2 cellular contexts compared by ENCODE assay signal in genomic region chr4:1708581-1708980, GRCh38.
A peak's percentile ranks its signal among the peaks of the same experiment; 100 is the strongest.
TF ChIP-seq lines count a peak whose summit lies in the region.

No MANE protein-coding gene starts in this region.

TF ChIP-seq in PFSK-1, 5 proteins besides CTCF, POLR2A, EP300 and RAD21:
- TF ChIP-seq POLR2AphosphoS5 (IDR thresholded peaks at IDR 0.05; ENCODE audit: low read depth, low read length) (0 out of 2 replicates have a peak, but pooled peaks have one; percentile 32), FOXP2 (optimal IDR thresholded peaks at IDR 0.05; ENCODE audit: borderline replicate concordance, extremely low read depth, extremely low read length, insufficient read depth) (no peak)
- TF ChIP-seq, protein P1, sequence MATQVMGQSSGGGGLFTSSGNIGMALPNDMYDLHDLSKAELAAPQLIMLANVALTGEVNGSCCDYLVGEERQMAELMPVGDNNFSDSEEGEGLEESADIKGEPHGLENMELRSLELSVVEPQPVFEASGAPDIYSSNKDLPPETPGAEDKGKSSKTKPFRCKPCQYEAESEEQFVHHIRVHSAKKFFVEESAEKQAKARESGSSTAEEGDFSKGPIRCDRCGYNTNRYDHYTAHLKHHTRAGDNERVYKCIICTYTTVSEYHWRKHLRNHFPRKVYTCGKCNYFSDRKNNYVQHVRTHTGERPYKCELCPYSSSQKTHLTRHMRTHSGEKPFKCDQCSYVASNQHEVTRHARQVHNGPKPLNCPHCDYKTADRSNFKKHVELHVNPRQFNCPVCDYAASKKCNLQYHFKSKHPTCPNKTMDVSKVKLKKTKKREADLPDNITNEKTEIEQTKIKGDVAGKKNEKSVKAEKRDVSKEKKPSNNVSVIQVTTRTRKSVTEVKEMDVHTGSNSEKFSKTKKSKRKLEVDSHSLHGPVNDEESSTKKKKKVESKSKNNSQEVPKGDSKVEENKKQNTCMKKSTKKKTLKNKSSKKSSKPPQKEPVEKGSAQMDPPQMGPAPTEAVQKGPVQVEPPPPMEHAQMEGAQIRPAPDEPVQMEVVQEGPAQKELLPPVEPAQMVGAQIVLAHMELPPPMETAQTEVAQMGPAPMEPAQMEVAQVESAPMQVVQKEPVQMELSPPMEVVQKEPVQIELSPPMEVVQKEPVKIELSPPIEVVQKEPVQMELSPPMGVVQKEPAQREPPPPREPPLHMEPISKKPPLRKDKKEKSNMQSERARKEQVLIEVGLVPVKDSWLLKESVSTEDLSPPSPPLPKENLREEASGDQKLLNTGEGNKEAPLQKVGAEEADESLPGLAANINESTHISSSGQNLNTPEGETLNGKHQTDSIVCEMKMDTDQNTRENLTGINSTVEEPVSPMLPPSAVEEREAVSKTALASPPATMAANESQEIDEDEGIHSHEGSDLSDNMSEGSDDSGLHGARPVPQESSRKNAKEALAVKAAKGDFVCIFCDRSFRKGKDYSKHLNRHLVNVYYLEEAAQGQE (IDR thresholded peaks at IDR 0.05; ENCODE audit: insufficient read depth in 1 of 2, low read depth in 2 of 2, low read length in 2 of 2), result no peak

TF ChIP-seq in endothelial cell of umbilical vein, 7 proteins besides CTCF, POLR2A, EP300 and RAD21:
- no peak for TF ChIP-seq GATA2 (IDR thresholded peaks at IDR 0.05; ENCODE audit: insufficient read depth, insufficient read length, low read depth, low read length)
- no peak for TF ChIP-seq MAX (IDR thresholded peaks at IDR 0.05; ENCODE audit: insufficient read depth, insufficient read length)
- TF ChIP-seq JUN (IDR thresholded peaks at IDR 0.05; ENCODE audit: borderline replicate concordance, insufficient read depth, insufficient read length, low read depth), result no peak
- TF ChIP-seq MYC (IDR thresholded peaks at IDR 0.05; ENCODE audit: low read depth, low read length), result no peak
- TF ChIP-seq POLR2AphosphoS5 (IDR thresholded peaks at IDR 0.05; ENCODE audit: insufficient read depth, low read depth, low read length), result no peak
- TF ChIP-seq FOS (IDR thresholded peaks at IDR 0.05; ENCODE audit: borderline replicate concordance, insufficient read depth, low read length), result no peak
- no peak for TF ChIP-seq EZH2 (IDR thresholded peaks at IDR 0.05; ENCODE audit: borderline replicate concordance, low read depth, low read length, severe bottlenecking)
